Comparison of ENCODE assay signal across 13 cellular contexts in genomic region chr6:74899416-74899815, GRCh38.
DNase-seq lines count a peak whose midpoint lies in the region; ATAC-seq, FAIRE-seq and TF ChIP-seq lines count a peak whose summit lies in the region.
"Had no signal": no experiment of that assay in that cellular context is flagged by ENCODE, and none has a peak within 500 bp of the region (broad histone marks: within the 10 kb centered on the region; RNA-seq: fewer than 3 reads in every experiment).

No MANE protein-coding gene starts in this region.

- H3K27ac ChIP-seq in cardiac muscle cell, result no peak overlapping the region
- no peak overlapping the region for H3K27ac ChIP-seq in OCI-LY3 (ENCODE audit: low read length)
- no peak overlapping the region for H3K27ac ChIP-seq in endothelial cell of umbilical vein (ENCODE audit: insufficient read depth, low read depth, low read length)

- TF ChIP-seq POLR2A in endothelial cell of umbilical vein (IDR thresholded peaks at IDR 0.05; ENCODE audit: low read depth, low read length) (no peak), lower leg skin (IDR thresholded peaks at IDR 0.05) (no peak)

- 62 to 70% methylated on average over 4 of the region's 4 CpGs for WGBS in lower leg skin, 2 donors

- H4K20me1 ChIP-seq in OCI-LY3 (ENCODE audit: insufficient read depth, low read length) (no peaks in the 10 kb centered on the region), endothelial cell of umbilical vein (replicated peaks; ENCODE audit: control insufficient read depth, extremely low read depth, insufficient read depth, low read length) (no peaks in the 10 kb centered on the region)

- intact Hi-C loops in Right ventricle myocardium inferior (cut with DNase I), result no loop called here
- intact Hi-C loops in endothelial cell of umbilical vein (cut with micrococcal nuclease), result loop anchor here (1.0 kb wide), 1 partner anchor 305 kb away; no protein-coding TSS in a partner anchor
- intact Hi-C loops in lower leg skin (cut with DNase I; ENCODE audit: low total_unique reads), result no loop called here

- dilution Hi-C loops in endothelial cell of umbilical vein (cut with MboI; ENCODE audit: extremely low pct_ligation_motif_present, low sequenced_read_pairs), result no loop called here

- TF ChIP-seq CTCF in cardiac muscle cell (IDR thresholded peaks at IDR 0.05; ENCODE audit: low read depth, low read length) (peak; percentile 36), OCI-LY3 (IDR thresholded peaks at IDR 0.05; ENCODE audit: low read depth, low read length) (peak; percentile 30), endothelial cell of umbilical vein (IDR thresholded peaks at IDR 0.05; ENCODE audit: extremely low read depth in 1 of 2, insufficient read depth in 1 of 2, low read depth in 1 of 2, low read length in 2 of 2) (peak in 1 of 2 donors; percentile 19), lower leg skin (IDR thresholded peaks at IDR 0.05) (no peak), BE2C (IDR thresholded peaks at IDR 0.05; ENCODE audit: low read depth, low read length) (no peak)

- H3K79me2 ChIP-seq in OCI-LY3 (ENCODE audit: low read length), result no peaks in the 10 kb centered on the region
- H3K79me2 ChIP-seq in endothelial cell of umbilical vein (ENCODE audit: control insufficient read depth, insufficient read depth, low read length), result no peaks in the 10 kb centered on the region

- H3K36me3 ChIP-seq in cardiac muscle cell (no peaks in the 10 kb centered on the region), OCI-LY3 (replicated peaks; ENCODE audit: low read depth, low read length) (no peaks in the 10 kb centered on the region), endothelial cell of umbilical vein (ENCODE audit: control insufficient read depth in 2 of 2, extremely low read depth in 1 of 2, insufficient read depth in 2 of 2, low read length in 2 of 2) (no peaks in the 10 kb centered on the region), BE2C (no peaks in the 10 kb centered on the region)

- DNase-seq in cardiac muscle cell (ENCODE audit: low read depth in 1 of 2, low spot score in 1 of 2) (peak in 1 of 2 donors; percentile 72), Right ventricle myocardium inferior (ENCODE audit: missing footprints) (no peak), endothelial cell of umbilical vein (ENCODE audit: low read depth, low spot score) (peak; percentile 52), lower leg skin (ENCODE audit: low spot score in 2 of 2) (no peak), OCI-M2 (lab: John Stamatoyannopoulos, UW; ENCODE audit: unreplicated experiment) (no peak), BE2C (no peak)
- DNase-seq: activated CD8-positive, alpha-beta memory T cell treated with anti-CD3 and anti-CD28 coated beads, Interleukin-2, amount 50 U/mL, for 4 hours; anterior cingulate cortex; islet precursor cell; NCI-H146; NK-92 treated with Interleukin-12 subunit alpha and Interleukin-12 subunit beta, amount 100 ng/mL, for 24 hours had no signal

- CTCF ChIA-PET in endothelial cell of umbilical vein (lab: Charles Lee), result interaction anchor here (1.3 to 6.3 kb wide), 3 partner anchors 307 to 811 kb away, joined by 3 to 184 read pairs (median 4); partner anchors contain the start of gene COL12A1

- H2AFZ ChIP-seq in OCI-LY3 (ENCODE audit: low read depth, low read length), result no peak overlapping the region
- H2AFZ ChIP-seq in endothelial cell of umbilical vein (ENCODE audit: low read depth, low read length), result no peak overlapping the region

- H3K9me3 ChIP-seq in cardiac muscle cell (ENCODE audit: low read depth) (no peaks in the 10 kb centered on the region), OCI-LY3 (ENCODE audit: insufficient read depth, low read length) (peaks cover 13% of the 10 kb centered on the region; the same call in 1 of the 2 replicates), endothelial cell of umbilical vein (replicated peaks; ENCODE audit: control insufficient read depth, insufficient read depth, low read length) (no peaks in the 10 kb centered on the region), BE2C (no peaks in the 10 kb centered on the region)

- H3K9ac ChIP-seq in OCI-LY3 (ENCODE audit: low read length) (no peak overlapping the region), endothelial cell of umbilical vein (replicated peaks; ENCODE audit: extremely low read depth, insufficient read depth, low read length) (no peak overlapping the region)

- BruUV-seq in endothelial cell of umbilical vein (replicated peaks; lab: Mats Ljungman, UMichigan), result no TSS peak

- POLR2A ChIA-PET in endothelial cell of umbilical vein (lab: Charles Lee), result no interaction called here

- H3K4me3 ChIP-seq in cardiac muscle cell (no peak overlapping the region), OCI-LY3 (ENCODE audit: low read length) (no peak overlapping the region), endothelial cell of umbilical vein (replicated peaks in 1 of 3; ENCODE audit: insufficient read depth in 1 of 3, low read depth in 1 of 3, low read length in 3 of 3) (no peak overlapping the region), lower leg skin (ENCODE audit: low read depth, poor library complexity, severe bottlenecking) (no peak overlapping the region), BE2C (ENCODE audit: low read depth, low read length) (no peak overlapping the region)

- no peak for FAIRE-seq in endothelial cell of umbilical vein (lab: Jason Lieb, UNC)

- no peaks in the 10 kb centered on the region for H3K9me1 ChIP-seq in endothelial cell of umbilical vein (replicated peaks; ENCODE audit: control insufficient read depth, extremely low read depth, insufficient read depth, low read length)

- ATAC-seq in Right ventricle myocardium inferior, result no peak
- no peak for ATAC-seq in HG02610 (IDR thresholded peaks at IDR 0.05; ENCODE audit: unreplicated experiment)

- H3K4me2 ChIP-seq in OCI-LY3 (ENCODE audit: low read length) (no peak overlapping the region), endothelial cell of umbilical vein (ENCODE audit: insufficient read depth, low read length) (no peak overlapping the region)

- H3K4me1 ChIP-seq in cardiac muscle cell (ENCODE audit: low read depth) (no peaks in the 10 kb centered on the region), OCI-LY3 (ENCODE audit: low read length) (no peaks in the 10 kb centered on the region), endothelial cell of umbilical vein (ENCODE audit: control insufficient read depth, extremely low read depth, insufficient read depth, low read length) (no peaks in the 10 kb centered on the region), BE2C (no peaks in the 10 kb centered on the region)

- H3K27me3 ChIP-seq in cardiac muscle cell, result no peaks in the 10 kb centered on the region
- H3K27me3 ChIP-seq in OCI-LY3 (ENCODE audit: low read depth, low read length), result no peaks in the 10 kb centered on the region
- H3K27me3 ChIP-seq in endothelial cell of umbilical vein (ENCODE audit: control insufficient read depth in 2 of 2, insufficient read depth in 2 of 2, low read length in 2 of 2), result no peaks in the 10 kb centered on the region
- H3K27me3 ChIP-seq in BE2C, result no peaks in the 10 kb centered on the region

TF ChIP-seq in endothelial cell of umbilical vein, 7 proteins besides CTCF, POLR2A, EP300 and RAD21:
- TF ChIP-seq FOS (IDR thresholded peaks at IDR 0.05; ENCODE audit: borderline replicate concordance, insufficient read depth, low read length), result no peak
- no peak for TF ChIP-seq POLR2AphosphoS5 (IDR thresholded peaks at IDR 0.05; ENCODE audit: insufficient read depth, low read depth, low read length)
- TF ChIP-seq GATA2 (IDR thresholded peaks at IDR 0.05; ENCODE audit: insufficient read depth, insufficient read length, low read depth, low read length), result no peak
- TF ChIP-seq MAX (IDR thresholded peaks at IDR 0.05; ENCODE audit: insufficient read depth, insufficient read length), result no peak
- no peak for TF ChIP-seq MYC (IDR thresholded peaks at IDR 0.05; ENCODE audit: low read depth, low read length)
- no peak for TF ChIP-seq EZH2 (IDR thresholded peaks at IDR 0.05; ENCODE audit: borderline replicate concordance, low read depth, low read length, severe bottlenecking)
- no peak for TF ChIP-seq JUN (IDR thresholded peaks at IDR 0.05; ENCODE audit: borderline replicate concordance, insufficient read depth, insufficient read length, low read depth)

Comparison
In these comparisons a context has a peak if more than half of its experiments do, and no peak if none do; other contexts are left out.
1. CTCF ChIP-seq: peak in cardiac muscle cell (single experiment) and OCI-LY3 (single experiment); none in lower leg skin (0 of 3) and BE2C (single experiment).